9 cellular contexts compared by ENCODE assay signal in genomic region chr22:28884754-28885375, GRCh38. TPM values are rescaled to one million over a fixed set of nuclear protein-coding genes. Genes with fewer than 3 reads are reported as not detected.
DNase-seq lines count a peak whose midpoint lies in the region; ATAC-seq and TF ChIP-seq lines count a peak whose summit lies in the region.
"Had no signal": no experiment of that assay in that cellular context is flagged by ENCODE, and none has a peak within 500 bp of the region (broad histone marks: within the 10 kb centered on the region; RNA-seq: fewer than 3 reads in every experiment).

No MANE protein-coding gene starts in this region.

- H3K4me3 ChIP-seq in HL-60 (replicated peaks; ENCODE audit: insufficient read depth, low read length), result peak overlapping the region; percentile 60
- H3K4me3 ChIP-seq in skeletal muscle satellite cell (ENCODE audit: low read length), result peak overlapping the region; percentile 78

- H3K27ac Mint-ChIP-seq in glutamatergic neuron (ENCODE audit: unreplicated experiment), result peak overlapping the region; percentile 15

- DNase-seq in HL-60 (ENCODE audit: low read depth in 1 of 2, low spot score in 1 of 2), result no peak
- DNase-seq in glutamatergic neuron, result no peak
- DNase-seq in stimulated activated CD4-positive, alpha-beta T cell treated with anti-CD3 and anti-CD28 coated beads, Interleukin-4, amount 100 ng/mL, for 4 hours, result no peak
- DNase-seq in NCI-H187 treated with DMSO at 0.1 percent for 48 hours (lab: John Stamatoyannopoulos, UW), result no peak
- DNase-seq: amniotic stem cell had no signal

- peaks cover 2% of the 10 kb centered on the region for H3K9me3 Mint-ChIP-seq in glutamatergic neuron (ENCODE audit: unreplicated experiment)

- H3K36me3 Mint-ChIP-seq in glutamatergic neuron (ENCODE audit: unreplicated experiment), result no peaks in the 10 kb centered on the region

- H3K27me3 ChIP-seq in HL-60 (ENCODE audit: insufficient read depth, poor library complexity, severe bottlenecking) (no peaks in the 10 kb centered on the region), skeletal muscle satellite cell (ENCODE audit: control insufficient read depth, insufficient read depth, low read length) (no peaks in the 10 kb centered on the region)

- H3K4me1 Mint-ChIP-seq in glutamatergic neuron (ENCODE audit: low read depth, unreplicated experiment), result peaks cover 21% of the 10 kb centered on the region

- H3K27ac ChIP-seq in HL-60 (replicated peaks) (no peak overlapping the region), VCaP (peak overlapping the region; percentile 76)

- TF ChIP-seq CTCF in HL-60 (IDR thresholded peaks at IDR 0.05; ENCODE audit: insufficient read depth, low read length) (no peak), VCaP (conservative IDR thresholded peaks at IDR 0.05) (no peak), glutamatergic neuron (IDR thresholded peaks at IDR 0.05; ENCODE audit: partially characterized antibody, unreplicated experiment) (no peak)

- peak overlapping the region; percentile 88 for H3K4me3 Mint-ChIP-seq in glutamatergic neuron (ENCODE audit: unreplicated experiment)

- H3K4me2 ChIP-seq in skeletal muscle satellite cell (ENCODE audit: low read length), result peak overlapping the region; percentile 99

- peaks cover 18% of the 10 kb centered on the region for H3K4me1 ChIP-seq in skeletal muscle satellite cell (ENCODE audit: control insufficient read depth, insufficient read depth, low read length)

- no peaks in the 10 kb centered on the region for H3K9me3 ChIP-seq in skeletal muscle satellite cell (replicated peaks; ENCODE audit: low read length)

- no peaks in the 10 kb centered on the region for H3K36me3 ChIP-seq in skeletal muscle satellite cell (ENCODE audit: insufficient read depth, low read length)

- ATAC-seq in HG03521 (IDR thresholded peaks at IDR 0.05; ENCODE audit: unreplicated experiment) (no peak), GM18511 (IDR thresholded peaks at IDR 0.05; ENCODE audit: unreplicated experiment) (no peak)

- H3K27me3 Mint-ChIP-seq in glutamatergic neuron (ENCODE audit: unreplicated experiment), result no peaks in the 10 kb centered on the region

- H3K9ac ChIP-seq in skeletal muscle satellite cell (ENCODE audit: low read depth, low read length), result peak overlapping the region; percentile 52

RNA-seq across cellular contexts. Expression of gene ZNRF3, which starts 1.5 kb away (rescaled TPM):
- total RNA-seq in glutamatergic neuron (ENCODE audit: unreplicated experiment), result 8.3 TPM
- 5.2 and 5.3 TPM in 2 replicates for total RNA-seq in skeletal muscle satellite cell (2012; rRNA removed)
